ENCODE assay signal across 8 cellular contexts in genomic region chr5:97838214-97838613, GRCh38.
DNase-seq lines count a peak whose midpoint lies in the region; ATAC-seq, FAIRE-seq and TF ChIP-seq lines count a peak whose summit lies in the region.

No MANE protein-coding gene starts in this region.

- ATAC-seq in esophagus mucosa, result peak; percentile 50

- H3K27ac ChIP-seq in esophagus muscularis mucosa (replicated peaks in 1 of 4), result no peak overlapping the region

- DNase-seq in GM13977 (ENCODE audit: low spot score), result peak; percentile 14
- peak; percentile 15 for DNase-seq in H54 (ENCODE audit: insufficient read length, low spot score)
- DNase-seq in LoVo (ENCODE audit: low spot score), result peak; percentile 54
- no peak for DNase-seq in esophagus muscularis mucosa (ENCODE audit: extremely low spot score)
- no peak for DNase-seq in HuH-7.5 (ENCODE audit: low spot score)
- no peak for DNase-seq in NCI-H2171 (lab: John Stamatoyannopoulos, UW)
- DNase-seq in OCI-M2 (lab: John Stamatoyannopoulos, UW; ENCODE audit: unreplicated experiment), result no peak

- H3K9me3 ChIP-seq in esophagus muscularis mucosa, result no peaks in the 10 kb centered on the region

- intact Hi-C loops in esophagus muscularis mucosa (cut with DNase I), result no loop called here

- H3K27me3 ChIP-seq in esophagus muscularis mucosa, result no peaks in the 10 kb centered on the region

- H3K4me3 ChIP-seq in esophagus muscularis mucosa, result no peak overlapping the region

- FAIRE-seq in H54 (lab: Jason Lieb, UNC), result peak; percentile 95

- no peak for TF ChIP-seq EP300 in esophagus muscularis mucosa (IDR thresholded peaks at IDR 0.05)

- WGBS in esophagus muscularis mucosa, result 3% methylated on average over 1 of the region's 1 CpG

- in situ Hi-C loops in GM13977 (cut with MboI; ENCODE audit: low pct_unique_long_range_greater_than_20kb, low sequenced_read_pairs, unreplicated experiment), result no loop called here

- TF ChIP-seq CTCF in GM13977 (IDR thresholded peaks at IDR 0.05; ENCODE audit: extremely low read depth, insufficient read depth, missing control alignments), result no peak
- no peak for TF ChIP-seq CTCF in esophagus muscularis mucosa (IDR thresholded peaks at IDR 0.05)

- H3K36me3 ChIP-seq in esophagus muscularis mucosa, result no peaks in the 10 kb centered on the region

- H3K4me1 ChIP-seq in esophagus muscularis mucosa, result peaks cover 5 to 44% (median 18%) of the 10 kb centered on the region in 4 donors

- TF ChIP-seq POLR2A in H54 (IDR thresholded peaks at IDR 0.05; ENCODE audit: low read depth, low read length), result no peak
- no peak for TF ChIP-seq POLR2A in esophagus muscularis mucosa (IDR thresholded peaks at IDR 0.05; ENCODE audit: low read depth)

Comparison
In these comparisons a context has a peak if more than half of its experiments do, and no peak if none do; other contexts are left out.
1. DNase-seq: peak in GM13977 (single experiment), H54 (single experiment) and LoVo (single experiment); none in esophagus muscularis mucosa (single experiment), HuH-7.5 (single experiment), NCI-H2171 (single experiment) and OCI-M2 (single experiment).